Comparison of ENCODE assay signal across 13 cellular contexts in genomic region chr4:1244978-1245471, GRCh38. TPM values are rescaled to one million over a fixed set of nuclear protein-coding genes. Genes with fewer than 3 reads are reported as not detected.
A peak's percentile ranks its signal among the peaks of the same experiment; 100 is the strongest.
DNase-seq lines count a peak whose midpoint lies in the region; ATAC-seq, FAIRE-seq and TF ChIP-seq lines count a peak whose summit lies in the region.
"Had no signal": no experiment of that assay in that cellular context is flagged by ENCODE, and none has a peak within 500 bp of the region (broad histone marks: within the 10 kb centered on the region; RNA-seq: fewer than 3 reads in every experiment).

No MANE protein-coding gene starts in this region.

- POLR2A ChIA-PET in CD4-positive, alpha-beta T cell (lab: Charles Lee), result interaction anchor here (1.2 kb wide), 1 partner anchor 102 kb away, joined by 3 read pairs; the partner anchor contains the start of gene UVSSA
- POLR2A ChIA-PET in H1 (lab: Charles Lee; ENCODE audit: partially characterized antibody), result interaction anchor here (0.6 to 1.7 kb wide), 3 partner anchors 9 to 110 kb away, joined by 3 to 4 read pairs (median 3); no protein-coding TSS in a partner anchor

- no peak overlapping the region for H2AK5ac ChIP-seq in H1 (ENCODE audit: low read depth, low read length)

- no peak overlapping the region for H4K91ac ChIP-seq in H1 (replicated peaks; ENCODE audit: insufficient read length, low read length)

- H3K36me3 Mint-ChIP-seq in CD4-positive, alpha-beta T cell (ENCODE audit: low read depth), result peaks cover 39% of the 10 kb centered on the region
- peaks cover 12% of the 10 kb centered on the region for H3K36me3 Mint-ChIP-seq in neural progenitor cell

- H3K27me3 Mint-ChIP-seq in CD4-positive, alpha-beta T cell, result no peaks in the 10 kb centered on the region
- H3K27me3 Mint-ChIP-seq in neural progenitor cell (ENCODE audit: insufficient read depth, low read depth), result peaks cover 13% of the 10 kb centered on the region

- H3K79me2 ChIP-seq in H1 (ENCODE audit: control insufficient read depth in 1 of 2, insufficient read depth in 2 of 2, low read length in 2 of 2) (peaks cover 48 to 70% of the 10 kb centered on the region in 2 experiments), neural progenitor cell (ENCODE audit: low read depth) (peaks cover 80% of the 10 kb centered on the region)

- H2BK15ac ChIP-seq in H1 (ENCODE audit: low read length), result no peak overlapping the region

- no peak overlapping the region for H3K23ac ChIP-seq in H1 (ENCODE audit: insufficient read length)

- H2BK5ac ChIP-seq in H1 (ENCODE audit: low read depth, low read length), result 0 out of 2 replicates have a peak overlapping the region, but pooled peaks have one; percentile 35

- no peak overlapping the region for H2AFZ ChIP-seq in H1 (ENCODE audit: low read length)
- no peak overlapping the region for H2AFZ ChIP-seq in neural progenitor cell (replicated peaks)

- TF ChIP-seq POLR2A in H1 (IDR thresholded peaks at IDR 0.05; ENCODE audit: control extremely low read depth in 1 of 2, low read depth in 2 of 2, low read length in 2 of 2), result no peak

- H3K9me3 ChIP-seq in CD4-positive, alpha-beta T cell (ENCODE audit: control insufficient read depth, low read length), result no peaks in the 10 kb centered on the region
- H3K9me3 ChIP-seq in NT2/D1 (ENCODE audit: insufficient read depth, low read length) (no peaks in the 10 kb centered on the region), H1 (ENCODE audit: insufficient read depth in 2 of 2, low read depth in 1 of 2, low read length in 1 of 2) (peaks cover 0 to under 1% of the 10 kb centered on the region in 2 experiments; a peak in 1 of 4 replicates), neural progenitor cell (ENCODE audit: low read depth) (no peaks in the 10 kb centered on the region), MG63 (0 out of 2 replicates have a peak, but pooled peaks cover 2% of the 10 kb centered on the region)

- H3K9me3 Mint-ChIP-seq in CD4-positive, alpha-beta T cell, result no peaks in the 10 kb centered on the region
- H3K9me3 Mint-ChIP-seq in neural progenitor cell, result peaks cover under 1% of the 10 kb centered on the region

- peak in 1 of 10 experiments; percentile 29 for DNase-seq in CD4-positive, alpha-beta T cell
- no peak for DNase-seq in NT2/D1 (ENCODE audit: low read depth, low spot score)
- no peak for DNase-seq in H1 (ENCODE audit: low read depth in 1 of 2, low spot score in 2 of 2)
- no peak for DNase-seq in neural progenitor cell (ENCODE audit: low spot score)
- DNase-seq in NCI-H2081 treated with DMSO at 0.1 percent for 48 hours (lab: John Stamatoyannopoulos, UW), result no peak
- DNase-seq in MG63, result no peak
- DNase-seq: activated CD4-positive, CD25-positive, alpha-beta regulatory T cell; brain microvascular endothelial cell; DMS53; NCI-H1417 had no signal

- intact Hi-C loops in CD4-positive, alpha-beta T cell (cut with DNase I, micrococcal nuclease), result loop anchor here (5.0 to 10.0 kb wide), 5 partner anchors 43 to 477 kb away; partner anchors contain the start of genes TACC3 (in 1 of the 2) and TMEM129 (in 1 of the 2)

- ATAC-seq in CD4-positive, alpha-beta T cell (ENCODE audit: poor library complexity), result no peak
- ATAC-seq in GM19397 (IDR thresholded peaks at IDR 0.05; ENCODE audit: unreplicated experiment), result no peak
- ATAC-seq in GM19467 (IDR thresholded peaks at IDR 0.05; ENCODE audit: unreplicated experiment), result no peak

- peak overlapping the region; percentile 19 for H3K27ac ChIP-seq in CD4-positive, alpha-beta T cell (ENCODE audit: low read depth, low read length)
- no peak overlapping the region for H3K27ac ChIP-seq in H1 (ENCODE audit: low read depth, low read length)
- no peak overlapping the region for H3K27ac ChIP-seq in neural progenitor cell
- H3K27ac ChIP-seq: brain microvascular endothelial cell had no signal

- no peak overlapping the region for H3K56ac ChIP-seq in H1 (replicated peaks; ENCODE audit: insufficient read length, low read depth, low read length)

- FAIRE-seq in H1 (lab: Jason Lieb, UNC), result no peak

- peaks cover 50% of the 10 kb centered on the region for H3K4me1 Mint-ChIP-seq in CD4-positive, alpha-beta T cell (ENCODE audit: low read depth)
- H3K4me1 Mint-ChIP-seq in neural progenitor cell, result peaks cover 17% of the 10 kb centered on the region

- H3K23me2 ChIP-seq in H1 (ENCODE audit: low read depth, low read length), result peaks cover 10% of the 10 kb centered on the region; the same call in 1 of the 2 replicates

- H4K20me1 ChIP-seq in H1 (replicated peaks in 1 of 2; ENCODE audit: control insufficient read depth in 1 of 2, insufficient read depth in 2 of 2, low read length in 2 of 2) (peaks cover 23 to 44% of the 10 kb centered on the region in 2 experiments), neural progenitor cell (ENCODE audit: low read depth) (peaks cover 73% of the 10 kb centered on the region)

- no peak overlapping the region for H3K4me3 ChIP-seq in NT2/D1 (ENCODE audit: insufficient read length, low read depth)
- no peak overlapping the region for H3K4me3 ChIP-seq in H1 (ENCODE audit: extremely low read depth in 1 of 4, insufficient read depth in 2 of 4, low read depth in 3 of 4, low read length in 4 of 4)
- H3K4me3 ChIP-seq in neural progenitor cell, result no peak overlapping the region
- no peak overlapping the region for H3K4me3 ChIP-seq in MG63
- H3K4me3 ChIP-seq: lung had no signal

- H3K27ac Mint-ChIP-seq in CD4-positive, alpha-beta T cell, result peak overlapping the region; percentile 93
- H3K27ac Mint-ChIP-seq in neural progenitor cell, result peak overlapping the region; percentile 60

- H3K36me3 ChIP-seq in NT2/D1 (ENCODE audit: insufficient read depth, insufficient read length, low read length) (peaks cover 60% of the 10 kb centered on the region), H1 (ENCODE audit: control insufficient read depth in 2 of 4, insufficient read depth in 4 of 4, low read length in 3 of 4) (peaks cover 0 to 13% (median 6%) of the 10 kb centered on the region in 4 experiments; a peak in 4 of 8 replicates), neural progenitor cell (no peaks in the 10 kb centered on the region), MG63 (peaks cover 5% of the 10 kb centered on the region; the same call in 1 of the 2 replicates)

- no peak overlapping the region for H2BK20ac ChIP-seq in H1 (ENCODE audit: low read length)

- CTCF ChIA-PET in CD4-positive, alpha-beta T cell (lab: Charles Lee), result no interaction called here
- CTCF ChIA-PET in H1 (lab: Charles Lee; ENCODE audit: partially characterized antibody), result interaction anchor here (1.1 to 2.2 kb wide), 5 partner anchors 11 to 114 kb away, joined by 3 to 8 read pairs (median 3); no protein-coding TSS in a partner anchor

- no peak overlapping the region for H4K5ac ChIP-seq in H1 (ENCODE audit: insufficient read length, low read depth, low read length)

- H3K4me1 ChIP-seq in NT2/D1 (ENCODE audit: insufficient read depth, insufficient read length) (peaks cover 15% of the 10 kb centered on the region), H1 (replicated peaks in 1 of 4; ENCODE audit: control insufficient read depth in 3 of 4, insufficient read depth in 4 of 4, low read length in 3 of 4) (peaks cover 0 to 16% (median 10%) of the 10 kb centered on the region in 4 experiments; a peak in 5 of 7 replicates), neural progenitor cell (peaks cover 10% of the 10 kb centered on the region)

- H3K14ac ChIP-seq in H1 (ENCODE audit: insufficient read length), result no peak overlapping the region

- 0 out of 2 replicates have a peak overlapping the region, but pooled peaks have one; percentile 3 for H2BK12ac ChIP-seq in H1 (ENCODE audit: low read depth, low read length)

- H3K4me3 Mint-ChIP-seq in CD4-positive, alpha-beta T cell, result peak overlapping the region; percentile 79
- H3K4me3 Mint-ChIP-seq in neural progenitor cell, result peak overlapping the region; percentile 58

- H2BK120ac ChIP-seq in H1 (replicated peaks; ENCODE audit: low read depth, low read length), result no peak overlapping the region

- H4K8ac ChIP-seq in H1 (ENCODE audit: extremely low read depth, insufficient read depth, low read length), result no peak overlapping the region

- WGBS in H1 (ENCODE audit: extremely low coverage in 1 of 2, insufficient coverage in 1 of 2, insufficient read length in 1 of 2, insufficient replicate concordance in 2 of 2, low coverage in 1 of 2, low lambda C conversion rate in 2 of 2, missing lambda C conversion rate in 1 of 2), 2 experiments, result 94% methylated on average over 19 of the region's 19 CpGs; no CpG with 5 or more reads in 1 of the 2 experiments

- no peak for TF ChIP-seq CTCF in CD4-positive, alpha-beta T cell (IDR thresholded peaks at IDR 0.05)
- TF ChIP-seq CTCF in H1 (IDR thresholded peaks at IDR 0.05; ENCODE audit: control extremely low read depth in 1 of 3, insufficient read depth in 1 of 3, low read depth in 1 of 3, low read length in 3 of 3), result no peak
- TF ChIP-seq CTCF in neural progenitor cell (IDR thresholded peaks at IDR 0.05), result no peak

- peaks cover 25% of the 10 kb centered on the region; the same call in 1 of the 2 replicates for H3K79me1 ChIP-seq in H1 (ENCODE audit: low read depth, low read length)

- H3K27me3 ChIP-seq in CD4-positive, alpha-beta T cell (ENCODE audit: control insufficient read depth, insufficient read depth, low read length), result no peaks in the 10 kb centered on the region
- no peaks in the 10 kb centered on the region for H3K27me3 ChIP-seq in NT2/D1 (ENCODE audit: insufficient read depth, insufficient read length)
- no peaks in the 10 kb centered on the region; a peak in 1 of 7 replicates for H3K27me3 ChIP-seq in H1 (replicated peaks in 1 of 4; ENCODE audit: control insufficient read depth in 3 of 4, extremely low read depth in 1 of 4, insufficient read depth in 3 of 4, low read length in 3 of 4)
- no peaks in the 10 kb centered on the region for H3K27me3 ChIP-seq in neural progenitor cell
- no peaks in the 10 kb centered on the region for H3K27me3 ChIP-seq in MG63
- H3K27me3 ChIP-seq: brain microvascular endothelial cell had no signal

- H3K9ac ChIP-seq in NT2/D1 (ENCODE audit: insufficient read length, low read depth), result peak overlapping the region; percentile 17
- H3K9ac ChIP-seq in H1 (replicated peaks in 1 of 4; ENCODE audit: extremely low read depth in 1 of 4, low read depth in 3 of 4, low read length in 3 of 4), result no peak overlapping the region
- no peak overlapping the region for H3K9ac ChIP-seq in neural progenitor cell

- H3K4me2 ChIP-seq in H1 (ENCODE audit: insufficient read depth in 1 of 2, low read depth in 2 of 2, low read length in 2 of 2) (0 out of 4 replicates have a peak overlapping the region, but pooled peaks of 1 of the 2 experiments have one; percentile 2), neural progenitor cell (no peak overlapping the region)

- no peak for TF ChIP-seq RAD21 in H1 (IDR thresholded peaks at IDR 0.05 in 1 of 2, conservative IDR thresholded peaks at IDR 0.05 in 1 of 2; ENCODE audit: low read depth in 2 of 2, low read length in 2 of 2)

- no peaks in the 10 kb centered on the region for H3F3A ChIP-seq in neural progenitor cell (ENCODE audit: low read depth)

- TF ChIP-seq EP300 in H1 (IDR thresholded peaks at IDR 0.05; ENCODE audit: borderline replicate concordance in 1 of 2, low read depth in 2 of 2, low read length in 2 of 2), result no peak

- H3K4ac ChIP-seq in H1 (replicated peaks; ENCODE audit: insufficient read length, low read depth, low read length), result no peak overlapping the region

- H3K18ac ChIP-seq in H1 (ENCODE audit: extremely low read depth, low read length), result no peak overlapping the region

RNA-seq across cellular contexts. Expression of gene CTBP1, which starts 3.9 kb away (rescaled TPM):
- 100 to 1,000 TPM; 132 to 148 TPM for total RNA-seq in CD4-positive, alpha-beta T cell
- 128 and 132 TPM in 2 replicates for total RNA-seq in H1 (2021; fragmentation: NEBNext Ultra II Directional; extraction: Animal tissue kit (Norgen Biotek cat#: 25700))
- polyA plus RNA-seq in H1 (2011; rRNA removed), result 185 and 308 TPM in 2 replicates
- 211 TPM for polyA plus RNA-seq in H1 (2011; cell fraction: cytosol; rRNA removed)
- 631 TPM for polyA plus RNA-seq in H1 (2011; cell fraction: nucleus; rRNA removed)
- 85.5 to 186 TPM (median 163 TPM) in 4 replicates for polyA plus RNA-seq in H1 (2012, experiment 1 of 2)
- polyA plus RNA-seq in H1 (2012, experiment 2 of 2), result 85.3 TPM
- polyA plus RNA-seq in H1 (2013, experiment 1 of 2), result 72.7 TPM
- polyA plus RNA-seq in H1 (2013, experiment 2 of 2), result 71.3 TPM
- 83.5 and 84.0 TPM in 2 replicates for polyA minus RNA-seq in H1 (2011; rRNA and poly(A)+ RNA removed)
- polyA minus RNA-seq in H1 (2011; cell fraction: cytosol; rRNA and poly(A)+ RNA removed), result 128 TPM
- polyA minus RNA-seq in H1 (2011; cell fraction: nucleus; rRNA and poly(A)+ RNA removed), result 95.0 TPM
- 171 and 243 TPM in 2 replicates for total RNA-seq in neural progenitor cell (ENCODE audit: low replicate concordance)
- 114 and 178 TPM in 2 replicates for total RNA-seq in MG63 (2014; rRNA removed; shearing (Covaris generic); ENCODE audit: low replicate concordance)

RNA-seq across cellular contexts. Expression of gene MAEA, which starts 44.7 kb away (rescaled TPM):
- total RNA-seq in CD4-positive, alpha-beta T cell, result 10 to 100 TPM; 61.5 to 63.2 TPM
- 75.3 and 75.8 TPM in 2 replicates for total RNA-seq in H1 (2021; fragmentation: NEBNext Ultra II Directional; extraction: Animal tissue kit (Norgen Biotek cat#: 25700))
- polyA plus RNA-seq in H1 (2011; rRNA removed), result 133 and 166 TPM in 2 replicates
- 136 TPM for polyA plus RNA-seq in H1 (2011; cell fraction: cytosol; rRNA removed)
- 178 TPM for polyA plus RNA-seq in H1 (2011; cell fraction: nucleus; rRNA removed)
- polyA plus RNA-seq in H1 (2012, experiment 1 of 2), result 65.1 to 86.6 TPM (median 84.3 TPM) in 4 replicates
- polyA plus RNA-seq in H1 (2012, experiment 2 of 2), result 68.5 TPM
- 51.3 TPM for polyA plus RNA-seq in H1 (2013, experiment 1 of 2)
- 48.3 TPM for polyA plus RNA-seq in H1 (2013, experiment 2 of 2)
- 55.7 and 65.9 TPM in 2 replicates for polyA minus RNA-seq in H1 (2011; rRNA and poly(A)+ RNA removed)
- polyA minus RNA-seq in H1 (2011; cell fraction: cytosol; rRNA and poly(A)+ RNA removed), result 67.3 TPM
- 68.6 TPM for polyA minus RNA-seq in H1 (2011; cell fraction: nucleus; rRNA and poly(A)+ RNA removed)
- 38.2 and 68.6 TPM in 2 replicates for total RNA-seq in neural progenitor cell (ENCODE audit: low replicate concordance)
- 29.3 and 30.2 TPM in 2 replicates for total RNA-seq in MG63 (2014; rRNA removed; shearing (Covaris generic); ENCODE audit: low replicate concordance)
